ENCODE assay signal across 9 cellular contexts in the genomic region with DNA sequence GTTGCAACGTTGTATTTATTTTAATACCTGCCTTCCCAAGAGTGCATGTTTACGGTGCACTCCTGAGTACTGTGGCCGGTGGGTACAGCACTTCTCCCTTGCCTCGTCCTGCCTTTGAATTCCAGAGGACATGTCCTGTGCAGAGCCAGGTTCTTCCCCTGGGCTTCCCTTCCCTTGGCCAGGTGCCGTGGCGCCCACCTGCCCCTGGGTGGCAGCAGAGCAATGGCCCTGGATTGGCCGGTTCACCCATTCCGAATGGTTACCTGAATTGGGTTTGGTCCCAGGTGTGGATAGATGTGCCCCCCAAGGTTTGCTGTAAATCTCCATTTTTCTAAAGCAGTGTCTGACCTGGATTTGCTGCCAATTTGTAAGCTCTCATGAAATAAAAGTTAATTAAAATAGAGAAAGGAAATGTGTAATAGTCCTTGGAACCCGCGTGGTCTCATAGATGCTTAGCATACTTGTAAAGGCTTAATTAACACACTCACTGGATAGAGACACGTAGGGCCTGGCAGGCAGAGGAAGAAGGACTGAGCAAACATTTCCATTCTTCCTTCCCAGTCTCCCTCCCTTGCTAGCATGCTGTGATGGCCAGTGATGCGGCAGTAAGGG. TPM values are rescaled to one million over a fixed set of nuclear protein-coding genes. Genes with fewer than 3 reads are reported as not detected.
DNase-seq lines count a peak whose midpoint lies in the region; ATAC-seq and TF ChIP-seq lines count a peak whose summit lies in the region.
"Had no signal": no experiment of that assay in that cellular context is flagged by ENCODE, and none has a peak within 500 bp of the region (broad histone marks: within the 10 kb centered on the region; RNA-seq: fewer than 3 reads in every experiment).

No MANE protein-coding gene starts in this region.

- ATAC-seq in HCT116 (peak; percentile 80), right lobe of liver (peak; percentile 60 to 71 (median 64)), GM18511 (IDR thresholded peaks at IDR 0.05; ENCODE audit: unreplicated experiment) (no peak), HG03095 (IDR thresholded peaks at IDR 0.05; ENCODE audit: unreplicated experiment) (no peak)

- RAD21 ChIA-PET in HCT116 (lab: Charles Lee; ENCODE audit: low non-redundant PET in 1 of 2, low total read pairs in 2 of 2, uncharacterized antibody in 2 of 2, unreplicated experiment in 2 of 2), result no interaction called here

- TF ChIP-seq CTCF in HCT116 (IDR thresholded peaks at IDR 0.05 in 2 of 3, conservative IDR thresholded peaks at IDR 0.05 in 1 of 3; ENCODE audit: borderline replicate concordance in 1 of 3, insufficient read depth in 1 of 3, low read depth in 2 of 3, low read length in 2 of 3) (peak; percentile 30 to 88 (median 87); a peak in 5 of 6 replicates), right lobe of liver (IDR thresholded peaks at IDR 0.05) (peak; percentile 29 to 59 (median 51))

- H3K9me2 ChIP-seq in HCT116 (ENCODE audit: insufficient read depth), result no peaks in the 10 kb centered on the region

- H4K20me1 ChIP-seq in HCT116 (ENCODE audit: insufficient read depth), result no peaks in the 10 kb centered on the region

- H3K27me3 ChIP-seq in HCT116 (ENCODE audit: insufficient read depth, low read length) (no peaks in the 10 kb centered on the region), right lobe of liver (no peaks in the 10 kb centered on the region)

- TF ChIP-seq POLR2A in HCT116 (IDR thresholded peaks at IDR 0.05; ENCODE audit: borderline replicate concordance, extremely low read depth, insufficient read depth, insufficient read length) (no peak), right lobe of liver (IDR thresholded peaks at IDR 0.05) (no peak)

- 84% methylated on average over 5 of the region's 12 CpGs for WGBS in right lobe of liver (ENCODE audit: insufficient coverage, low coverage, low lambda C conversion rate, missing lambda C conversion rate)

- H2AFZ ChIP-seq in HCT116 (ENCODE audit: low read depth, low read length, poor library complexity, severe bottlenecking), result no peak overlapping the region

- no peaks in the 10 kb centered on the region for H3K79me2 ChIP-seq in HCT116 (ENCODE audit: insufficient read depth, low read length)

- CTCF ChIA-PET in HCT116 (lab: Charles Lee), result interaction anchor here (0.7 kb wide), 1 partner anchor 428 kb away, joined by 5 read pairs; no protein-coding TSS in a partner anchor

- no peaks in the 10 kb centered on the region for H3K36me3 ChIP-seq in HCT116 (ENCODE audit: control insufficient read depth in 1 of 2, insufficient read depth in 2 of 2, low read length in 2 of 2)
- H3K36me3 ChIP-seq in right lobe of liver, result no peaks in the 10 kb centered on the region

- H3K4me1 ChIP-seq in HCT116 (ENCODE audit: control insufficient read depth in 1 of 2, insufficient read depth in 2 of 2, low read length in 2 of 2) (no peaks in the 10 kb centered on the region), right lobe of liver (no peaks in the 10 kb centered on the region)

- peak; percentile 49 for TF ChIP-seq RAD21 in HCT116 (IDR thresholded peaks at IDR 0.05; ENCODE audit: low read depth)

- DNase-seq in D341Med (ENCODE audit: low spot score) (peak; percentile 75), HCT116 (ENCODE audit: low read depth, low spot score) (no peak), astrocyte of the hippocampus (ENCODE audit: low read depth, low spot score) (peak; percentile 34), right lobe of liver (peak in 1 of 3 donors; percentile 39)
- no peak for DNase-seq in activated CD4-positive, CD25-positive, alpha-beta regulatory T cell treated with anti-CD3 and anti-CD28 coated beads, Interleukin-2, amount 50 U/mL, for 72 hours
- no peak for DNase-seq in stimulated activated CD4-positive, alpha-beta T cell treated with anti-CD3 and anti-CD28 coated beads, Interleukin-1b, Interleukin-23, amount 100 ng/mL, for 48 hours
- DNase-seq: naive B cell had no signal

- H3K9me3 ChIP-seq in HCT116 (ENCODE audit: control insufficient read depth in 1 of 2, insufficient read depth in 1 of 2, low read depth in 1 of 2, low read length in 2 of 2), result no peaks in the 10 kb centered on the region
- no peaks in the 10 kb centered on the region for H3K9me3 ChIP-seq in right lobe of liver

- H3K27ac ChIP-seq in HCT116 (ENCODE audit: low read depth, low read length), result no peak overlapping the region
- H3K27ac ChIP-seq in right lobe of liver, result no peak overlapping the region

- H3K4me3 ChIP-seq in HCT116 (replicated peaks in 1 of 2; ENCODE audit: low read depth in 1 of 2, low read length in 2 of 2) (no peak overlapping the region), right lobe of liver (no peak overlapping the region)

- intact Hi-C loops in HCT116 (cut with micrococcal nuclease) (no loop called here), right lobe of liver (cut with DNase I) (no loop called here)

- H3K9ac ChIP-seq in HCT116 (ENCODE audit: low read length), result no peak overlapping the region

- POLR2A ChIA-PET in HCT116 (lab: Charles Lee), result no interaction called here

- BruUV-seq in HCT116 (replicated peaks; lab: Mats Ljungman, UMichigan), result no TSS peak

- H3K4me2 ChIP-seq in HCT116 (ENCODE audit: low read length), result no peak overlapping the region

TF ChIP-seq in HCT116, 20 proteins besides CTCF, POLR2A, EP300 and RAD21:
- TF ChIP-seq YY1 (IDR thresholded peaks at IDR 0.05; ENCODE audit: extremely low read depth, insufficient replicate concordance, low read depth, low read length) (no peak), FOSL1 (IDR thresholded peaks at IDR 0.05; ENCODE audit: low read depth) (no peak), CEBPB (IDR thresholded peaks at IDR 0.05; ENCODE audit: low read depth) (no peak), EZH2phosphoT487 (IDR thresholded peaks at IDR 0.05; ENCODE audit: borderline replicate concordance) (no peak), TCF7L2 (IDR thresholded peaks at IDR 0.05; ENCODE audit: borderline replicate concordance, extremely low read depth, insufficient read depth, insufficient read length) (no peak), SRF (IDR thresholded peaks at IDR 0.05; ENCODE audit: low read depth) (no peak), SIN3A (IDR thresholded peaks at IDR 0.05; ENCODE audit: low read depth) (no peak)
- TF ChIP-seq, protein P1, sequence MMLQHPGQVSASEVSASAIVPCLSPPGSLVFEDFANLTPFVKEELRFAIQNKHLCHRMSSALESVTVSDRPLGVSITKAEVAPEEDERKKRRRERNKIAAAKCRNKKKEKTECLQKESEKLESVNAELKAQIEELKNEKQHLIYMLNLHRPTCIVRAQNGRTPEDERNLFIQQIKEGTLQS (IDR thresholded peaks at IDR 0.05), result no peak
- TF ChIP-seq, protein P2, sequence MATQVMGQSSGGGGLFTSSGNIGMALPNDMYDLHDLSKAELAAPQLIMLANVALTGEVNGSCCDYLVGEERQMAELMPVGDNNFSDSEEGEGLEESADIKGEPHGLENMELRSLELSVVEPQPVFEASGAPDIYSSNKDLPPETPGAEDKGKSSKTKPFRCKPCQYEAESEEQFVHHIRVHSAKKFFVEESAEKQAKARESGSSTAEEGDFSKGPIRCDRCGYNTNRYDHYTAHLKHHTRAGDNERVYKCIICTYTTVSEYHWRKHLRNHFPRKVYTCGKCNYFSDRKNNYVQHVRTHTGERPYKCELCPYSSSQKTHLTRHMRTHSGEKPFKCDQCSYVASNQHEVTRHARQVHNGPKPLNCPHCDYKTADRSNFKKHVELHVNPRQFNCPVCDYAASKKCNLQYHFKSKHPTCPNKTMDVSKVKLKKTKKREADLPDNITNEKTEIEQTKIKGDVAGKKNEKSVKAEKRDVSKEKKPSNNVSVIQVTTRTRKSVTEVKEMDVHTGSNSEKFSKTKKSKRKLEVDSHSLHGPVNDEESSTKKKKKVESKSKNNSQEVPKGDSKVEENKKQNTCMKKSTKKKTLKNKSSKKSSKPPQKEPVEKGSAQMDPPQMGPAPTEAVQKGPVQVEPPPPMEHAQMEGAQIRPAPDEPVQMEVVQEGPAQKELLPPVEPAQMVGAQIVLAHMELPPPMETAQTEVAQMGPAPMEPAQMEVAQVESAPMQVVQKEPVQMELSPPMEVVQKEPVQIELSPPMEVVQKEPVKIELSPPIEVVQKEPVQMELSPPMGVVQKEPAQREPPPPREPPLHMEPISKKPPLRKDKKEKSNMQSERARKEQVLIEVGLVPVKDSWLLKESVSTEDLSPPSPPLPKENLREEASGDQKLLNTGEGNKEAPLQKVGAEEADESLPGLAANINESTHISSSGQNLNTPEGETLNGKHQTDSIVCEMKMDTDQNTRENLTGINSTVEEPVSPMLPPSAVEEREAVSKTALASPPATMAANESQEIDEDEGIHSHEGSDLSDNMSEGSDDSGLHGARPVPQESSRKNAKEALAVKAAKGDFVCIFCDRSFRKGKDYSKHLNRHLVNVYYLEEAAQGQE (IDR thresholded peaks at IDR 0.05; ENCODE audit: low read depth), result no peak

RNA-seq across cellular contexts. Expression of a gene that starts 40.6 kb away (rescaled TPM):
- total RNA-seq in HCT116 (2021; ENCODE audit: unreplicated experiment) (54.5 TPM), right lobe of liver (10 to 100 TPM in 2 of 6 experiments, 1 to 10 TPM in 4; 5.4 to 21.2 (median 7.5) TPM)
- polyA plus RNA-seq in HCT116 (2012), result 73.0 and 76.9 TPM in 2 replicates

Comparison
In these comparisons a context has a peak if more than half of its experiments do, and no peak if none do; other contexts are left out.
1. DNase-seq: peak in D341Med (single experiment) and astrocyte of the hippocampus (single experiment); none in HCT116 (single experiment), activated CD4-positive, CD25-positive, alpha-beta regulatory T cell treated with anti-CD3 and anti-CD28 coated beads, Interleukin-2, amount 50 U/mL, for 72 hours (single experiment) and stimulated activated CD4-positive, alpha-beta T cell treated with anti-CD3 and anti-CD28 coated beads, Interleukin-1b, Interleukin-23, amount 100 ng/mL, for 48 hours (single experiment).
2. ATAC-seq: peak in HCT116 (single experiment) and right lobe of liver (4 of 4); none in GM18511 (single experiment) and HG03095 (single experiment).